9 cellular contexts compared by ENCODE assay signal in the genomic region with DNA sequence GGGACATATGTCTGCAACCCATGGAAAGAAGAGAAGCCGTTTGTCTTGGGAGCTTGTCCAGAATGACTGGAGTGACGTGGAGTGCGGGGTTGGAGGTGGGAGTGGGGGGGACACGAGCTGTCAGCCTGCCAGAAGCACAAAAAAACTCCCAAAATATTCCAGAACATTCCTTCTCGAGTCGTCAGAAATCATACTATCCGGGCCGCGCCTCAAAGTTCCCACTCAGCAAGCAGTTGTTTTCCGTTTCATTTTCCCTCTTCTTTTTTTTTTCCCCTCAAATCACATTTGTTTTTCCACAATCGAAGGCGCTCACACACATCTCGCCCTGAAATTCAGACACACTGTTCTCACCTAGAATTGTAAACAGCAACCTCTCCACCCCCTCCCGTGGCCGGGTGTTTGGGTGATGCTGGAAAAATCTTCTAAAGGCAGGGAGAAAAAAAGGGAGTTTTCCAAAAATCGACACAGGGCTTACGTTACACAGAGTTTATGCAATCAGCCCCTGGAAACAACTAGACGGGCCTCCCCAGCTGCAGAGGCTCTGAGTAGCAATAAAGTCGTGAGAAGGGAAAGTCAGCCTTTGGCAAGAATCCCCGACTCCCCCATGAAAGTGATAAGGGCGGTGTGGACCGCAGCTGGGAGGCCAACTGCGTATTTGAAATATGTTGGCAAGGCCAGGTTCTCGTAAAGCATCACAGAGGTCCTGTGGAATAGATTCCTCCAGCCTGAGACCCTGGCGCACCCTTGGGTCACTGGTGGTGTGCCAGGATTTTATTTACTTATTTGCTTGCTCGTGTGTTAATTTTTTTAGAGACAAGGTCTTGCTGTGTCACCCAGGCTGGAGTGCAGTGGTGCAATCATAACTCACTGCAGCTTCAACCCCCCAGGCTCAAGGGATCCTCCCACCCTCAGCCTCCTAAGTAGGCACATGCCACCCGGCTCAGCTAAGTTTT. TPM values are rescaled to one million over a fixed set of nuclear protein-coding genes. Genes with fewer than 3 reads are reported as not detected.
DNase-seq lines count a peak whose midpoint lies in the region; ATAC-seq, FAIRE-seq and TF ChIP-seq lines count a peak whose summit lies in the region.
"Had no signal": no experiment of that assay in that cellular context is flagged by ENCODE, and none has a peak within 500 bp of the region (broad histone marks: within the 10 kb centered on the region; RNA-seq: fewer than 3 reads in every experiment).

No MANE protein-coding gene starts in this region.

- no peak overlapping the region for H3K9ac ChIP-seq in K562 (ENCODE audit: insufficient read depth in 1 of 2, low read depth in 2 of 2, low read length in 2 of 2)

- H3K4me3 ChIP-seq in MG63 (peak overlapping the region; percentile 2; the same call in 1 of the 2 replicates), K562 (no peak overlapping the region), transverse colon (peak overlapping the region in 3 of 4 donors; percentile 3 to 30 (median 14))

- no peaks in the 10 kb centered on the region for H3K9me1 ChIP-seq in K562 (ENCODE audit: control insufficient read depth, insufficient read depth, low read length)

- H3K27ac ChIP-seq in K562 (ENCODE audit: extremely low read depth, low read depth, low read length) (no peak overlapping the region), transverse colon (peak overlapping the region; percentile 77 to 90 (median 84))

- WGBS in K562 (ENCODE audit: insufficient coverage, low coverage, missing lambda C conversion rate): 9% methylated on average over 26 of the region's 27 CpGs
- WGBS in transverse colon (ENCODE audit: low coverage in 1 of 2), 2 donors: 12 to 27% methylated on average over 13 to 27 of the region's 27 CpGs

- in situ Hi-C loops in K562 (cut with MboI): no loop called here
- in situ Hi-C loops in transverse colon (cut with MboI; ENCODE audit: low pct_ligation_motif_present in 1 of 4, low pct_unique_long_range_greater_than_20kb in 1 of 4, low sequenced_read_pairs in 3 of 4): no loop called here

- ATAC-seq in K562: peak; percentile 88
- peak; percentile 72 for ATAC-seq in left lobe of liver
- no peak for ATAC-seq in GM19035 (IDR thresholded peaks at IDR 0.05; ENCODE audit: unreplicated experiment)
- ATAC-seq in GM21515 (IDR thresholded peaks at IDR 0.05; ENCODE audit: unreplicated experiment): no peak
- ATAC-seq in GM19455 (IDR thresholded peaks at IDR 0.05; ENCODE audit: unreplicated experiment): no peak

- H3K9me3 ChIP-seq in MG63: no peaks in the 10 kb centered on the region
- peaks cover 4% of the 10 kb centered on the region; the same call in 1 of the 2 replicates for H3K9me3 ChIP-seq in K562 (replicated peaks; ENCODE audit: control insufficient read depth, insufficient read depth, low read depth, low read length)
- no peaks in the 10 kb centered on the region for H3K9me3 ChIP-seq in transverse colon

- intact Hi-C loops in K562 (cut with micrococcal nuclease) (no loop called here), transverse colon (cut with DNase I; ENCODE audit: low total_unique reads) (no loop called here)

- H3K36me3 ChIP-seq in MG63: no peaks in the 10 kb centered on the region
- no peaks in the 10 kb centered on the region for H3K36me3 ChIP-seq in K562 (ENCODE audit: control insufficient read depth, insufficient read depth, low read length)
- no peaks in the 10 kb centered on the region for H3K36me3 ChIP-seq in transverse colon

- TF ChIP-seq RAD21 in K562 (CRISPR knock-in tag; conservative IDR thresholded peaks at IDR 0.05 in 1 of 2, IDR thresholded peaks at IDR 0.05 in 1 of 2): no peak

- no peak for TF ChIP-seq EP300 in K562 (IDR thresholded peaks at IDR 0.05; ENCODE audit: low read length)
- TF ChIP-seq EP300 in transverse colon (IDR thresholded peaks at IDR 0.05; ENCODE audit: low read depth): no peak

- H2AFZ ChIP-seq in K562 (ENCODE audit: low read depth, low read length): 0 out of 2 replicates have a peak overlapping the region, but pooled peaks have one; percentile 7

- peak; percentile 86 for FAIRE-seq in K562 (lab: Jason Lieb, UNC)
- FAIRE-seq: colon had no signal

- H3K4me1 ChIP-seq in K562 (replicated peaks in 1 of 2; ENCODE audit: control insufficient read depth in 2 of 2, insufficient read depth in 2 of 2, low read length in 2 of 2): peaks cover 2 to 12% of the 10 kb centered on the region in 2 experiments; a peak in 2 of 5 replicates
- peaks cover 7 to 19% (median 16%) of the 10 kb centered on the region in 4 donors for H3K4me1 ChIP-seq in transverse colon

- POLR2A ChIA-PET in K562 (lab: Yijun Ruan, JAX): no interaction called here

- peak overlapping the region; percentile 9; the same call in 1 of the 2 replicates for H3K4me2 ChIP-seq in K562 (ENCODE audit: insufficient read depth, low read length)

- CTCF ChIA-PET in K562 (lab: Yijun Ruan, JAX; ENCODE audit: low intra/inter-chr PET ratio): no interaction called here

- TF ChIP-seq POLR2A in K562 (conservative IDR thresholded peaks at IDR 0.05) (no peak), transverse colon (IDR thresholded peaks at IDR 0.05) (no peak)

- TF ChIP-seq CTCF in K562 (IDR thresholded peaks at IDR 0.05 in 2 of 3, conservative IDR thresholded peaks at IDR 0.05 in 1 of 3; ENCODE audit: insufficient read depth in 2 of 3, low read depth in 1 of 3, low read length in 3 of 3) (no peak), transverse colon (IDR thresholded peaks at IDR 0.05) (no peak)

- H3K27me3 ChIP-seq in MG63: no peaks in the 10 kb centered on the region
- peaks cover 0 to 12% of the 10 kb centered on the region in 2 experiments; a peak in 2 of 5 replicates for H3K27me3 ChIP-seq in K562 (ENCODE audit: control insufficient read depth in 2 of 2, insufficient read depth in 2 of 2, low read length in 2 of 2)
- H3K27me3 ChIP-seq in transverse colon: no peaks in the 10 kb centered on the region

- no TSS peak for BruUV-seq in K562 (replicated peaks; lab: Mats Ljungman, UMichigan)

- H3K79me2 ChIP-seq in K562 (ENCODE audit: control insufficient read depth, insufficient read depth, low read length): no peaks in the 10 kb centered on the region

- DNase-seq in MG63 (peak; percentile 92), K562 (ENCODE audit: extremely low read depth in 1 of 4, low spot score in 3 of 4) (peak; percentile 41 to 68 (median 54)), left lobe of liver (ENCODE audit: low spot score) (no peak), transverse colon (peak; percentile 66), SW 1271 (lab: John Stamatoyannopoulos, UW) (no peak)

- no peaks in the 10 kb centered on the region for H4K20me1 ChIP-seq in K562 (replicated peaks; ENCODE audit: control insufficient read depth, insufficient read depth, low read length)

TF ChIP-seq in K562, 482 proteins besides CTCF, POLR2A, EP300 and RAD21 (continues in another document):
- TF ChIP-seq ATF7 (IDR thresholded peaks at IDR 0.05): 0 out of 2 replicates have a peak, but pooled peaks have one; percentile 15
- peak; percentile 67 for TF ChIP-seq DPF2 (IDR thresholded peaks at IDR 0.05)
- no peak for TF ChIP-seq RFX7 (CRISPR knock-in tag; IDR thresholded peaks at IDR 0.05)
- TF ChIP-seq, protein P1, sequence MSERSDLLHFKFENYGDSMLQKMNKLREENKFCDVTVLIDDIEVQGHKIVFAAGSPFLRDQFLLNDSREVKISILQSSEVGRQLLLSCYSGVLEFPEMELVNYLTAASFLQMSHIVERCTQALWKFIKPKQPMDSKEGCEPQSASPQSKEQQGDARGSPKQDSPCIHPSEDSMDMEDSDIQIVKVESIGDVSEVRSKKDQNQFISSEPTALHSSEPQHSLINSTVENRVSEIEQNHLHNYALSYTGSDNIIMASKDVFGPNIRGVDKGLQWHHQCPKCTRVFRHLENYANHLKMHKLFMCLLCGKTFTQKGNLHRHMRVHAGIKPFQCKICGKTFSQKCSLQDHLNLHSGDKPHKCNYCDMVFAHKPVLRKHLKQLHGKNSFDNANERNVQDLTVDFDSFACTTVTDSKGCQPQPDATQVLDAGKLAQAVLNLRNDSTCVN (CRISPR knock-in tag; IDR thresholded peaks at IDR 0.05): no peak
- TF ChIP-seq, protein P2, sequence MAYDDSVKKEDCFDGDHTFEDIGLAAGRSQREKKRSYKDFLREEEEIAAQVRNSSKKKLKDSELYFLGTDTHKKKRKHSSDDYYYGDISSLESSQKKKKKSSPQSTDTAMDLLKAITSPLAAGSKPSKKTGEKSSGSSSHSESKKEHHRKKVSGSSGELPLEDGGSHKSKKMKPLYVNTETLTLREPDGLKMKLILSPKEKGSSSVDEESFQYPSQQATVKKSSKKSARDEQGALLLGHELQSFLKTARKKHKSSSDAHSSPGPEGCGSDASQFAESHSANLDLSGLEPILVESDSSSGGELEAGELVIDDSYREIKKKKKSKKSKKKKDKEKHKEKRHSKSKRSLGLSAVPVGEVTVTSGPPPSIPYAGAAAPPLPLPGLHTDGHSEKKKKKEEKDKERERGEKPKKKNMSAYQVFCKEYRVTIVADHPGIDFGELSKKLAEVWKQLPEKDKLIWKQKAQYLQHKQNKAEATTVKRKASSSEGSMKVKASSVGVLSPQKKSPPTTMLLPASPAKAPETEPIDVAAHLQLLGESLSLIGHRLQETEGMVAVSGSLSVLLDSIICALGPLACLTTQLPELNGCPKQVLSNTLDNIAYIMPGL (CRISPR knock-in tag; IDR thresholded peaks at IDR 0.05): no peak
- TF ChIP-seq PCBP2 (IDR thresholded peaks at IDR 0.05; ENCODE audit: low read depth, low read length, poor library complexity, severe bottlenecking): no peak

RNA-seq across cellular contexts. Expression of a gene that starts 31.2 kb away (rescaled TPM):
- total RNA-seq in MG63 (2014; rRNA removed; shearing (Covaris generic); ENCODE audit: low replicate concordance): 4.4 and 6.3 TPM in 2 replicates
- total RNA-seq in K562 (2011; cell fraction: chromatin; rRNA removed; ENCODE audit: low replicate concordance): not detected in 2 replicates
- 0.17 and 0.26 TPM in 2 replicates for total RNA-seq in K562 (2011; cell fraction: nucleolus; rRNA removed)
- not detected in 2 replicates for total RNA-seq in K562 (2011; cell fraction: nucleoplasm; rRNA removed)
- total RNA-seq in K562 (2014; rRNA removed) (0.20 TPM in 1 of 2 replicates, not detected in the other), K562 (2014; rRNA removed; fragmentation: Illumina TruSeq; extraction: Trizol) (0.07 TPM in 1 of 2 replicates, not detected in the other), K562 (2015; rRNA removed; fragmentation: Illumina TruSeq; extraction: Trizol) (not detected in 2 replicates), K562 (2021) (0.71 and 1.3 TPM in 2 replicates), left lobe of liver (8.5 TPM), transverse colon (10 to 100 TPM; 19.9 to 74.4 (median 48.9) TPM)
- polyA plus RNA-seq in K562 (2011; rRNA removed) (not detected in 2 replicates), K562 (2014; fragmentation: Illumina TruSeq; extraction: Trizol) (not detected in 2 replicates), K562 (2014; fragmentation: Nextera tagmentation; extraction: Ambion mirVana) (not detected), K562 (2014; rRNA removed) (0.19 TPM in 1 of 2 replicates, not detected in the other)
- polyA plus RNA-seq in K562 (2011; cell fraction: cytosol; rRNA removed): 0.04 and 0.22 TPM in 2 replicates
- polyA plus RNA-seq in K562 (2011; cell fraction: nucleus; rRNA removed): 0.17 and 0.40 TPM in 2 replicates
- polyA plus RNA-seq in K562 (2012): 0.22 and 1.9 TPM in 2 replicates
- polyA minus RNA-seq in K562 (2011; rRNA and poly(A)+ RNA removed): not detected in 2 replicates
- polyA minus RNA-seq in K562 (2011; cell fraction: cytosol; rRNA and poly(A)+ RNA removed): not detected in 2 replicates
- not detected in 2 replicates for polyA minus RNA-seq in K562 (2011; cell fraction: nucleus; rRNA and poly(A)+ RNA removed)

Comparison
In these comparisons a context has a peak if more than half of its experiments do, and no peak if none do; other contexts are left out.
1. DNase-seq: peak in MG63 (single experiment), K562 (4 of 4) and transverse colon (single experiment); none in left lobe of liver (single experiment) and SW 1271 (0 of 2).
2. ATAC-seq: peak in K562 (single experiment) and left lobe of liver (single experiment); none in GM19035 (single experiment), GM21515 (single experiment) and GM19455 (single experiment).